Comparison of ENCODE assay signal across 14 cellular contexts in genomic region chr15:64251121-64251520, GRCh38.
A peak's percentile ranks its signal among the peaks of the same experiment; 100 is the strongest.
DNase-seq lines count a peak whose midpoint lies in the region; ATAC-seq and TF ChIP-seq lines count a peak whose summit lies in the region.
"Had no signal": no experiment of that assay in that cellular context is flagged by ENCODE, and none has a peak within 500 bp of the region (broad histone marks: within the 10 kb centered on the region; RNA-seq: fewer than 3 reads in every experiment).

No MANE protein-coding gene starts in this region.

- H3K4me1 ChIP-seq in body of pancreas: peaks cover 47% of the 10 kb centered on the region

- no peaks in the 10 kb centered on the region for H3K36me3 ChIP-seq in body of pancreas (replicated peaks in 1 of 2; ENCODE audit: insufficient read depth in 1 of 2, low read depth in 2 of 2)
- H3K36me3 ChIP-seq: Peyer's patch had no signal

- CTCF ChIA-PET in CD4-positive, alpha-beta T cell (lab: Charles Lee): no interaction called here

- 76 to 92% methylated on average over 2 of the region's 2 CpGs for WGBS in body of pancreas, 2 donors

- peaks cover 31% of the 10 kb centered on the region for H3K4me1 Mint-ChIP-seq in CD4-positive, alpha-beta T cell (ENCODE audit: low read depth)
- peaks cover 41% of the 10 kb centered on the region for H3K4me1 Mint-ChIP-seq in T-helper 2 cell treated with Interferon-gamma antibody and Interleukin-4, amounts not matched to agents 5 μg/mL and 100 μg/mL, for 36 hours (ENCODE audit: low read depth)

- H3K27me3 Mint-ChIP-seq in CD4-positive, alpha-beta T cell: no peaks in the 10 kb centered on the region
- H3K27me3 Mint-ChIP-seq in T-helper 2 cell treated with Interferon-gamma antibody and Interleukin-4, amounts not matched to agents 5 μg/mL and 100 μg/mL, for 36 hours (ENCODE audit: low read depth): no peaks in the 10 kb centered on the region

- H3K4me3 ChIP-seq in body of pancreas: no peak overlapping the region
- H3K4me3 ChIP-seq: Peyer's patch had no signal

- H3K4me3 Mint-ChIP-seq in CD4-positive, alpha-beta T cell: no peak overlapping the region
- no peak overlapping the region for H3K4me3 Mint-ChIP-seq in T-helper 2 cell treated with Interferon-gamma antibody and Interleukin-4, amounts not matched to agents 5 μg/mL and 100 μg/mL, for 36 hours
- H3K4me3 Mint-ChIP-seq: activated T-helper 1 cell treated with anti-CD3 and anti-CD28 coated beads, Interleukin-12 subunit alpha, Interleukin-12 subunit beta, Interleukin-2, Interleukin-4 antibody, amounts not matched to agents 30 ng/mL and 10 ng/mL and 1 ng/mL, durations not matched to agents 14 hours and 24 hours and 36 hours had no signal

- H3K27me3 ChIP-seq in CD4-positive, alpha-beta T cell (ENCODE audit: control insufficient read depth, insufficient read depth, low read length): no peaks in the 10 kb centered on the region
- no peaks in the 10 kb centered on the region for H3K27me3 ChIP-seq in body of pancreas
- H3K27me3 ChIP-seq: Peyer's patch had no signal

- POLR2A ChIA-PET in CD4-positive, alpha-beta T cell (lab: Charles Lee): interaction anchor here (1.3 kb wide), 1 partner anchor 94 kb away, joined by 3 read pairs; no protein-coding TSS in a partner anchor

- peak; percentile 57 for ATAC-seq in CD4-positive, alpha-beta T cell (ENCODE audit: poor library complexity)
- ATAC-seq in GM18873 (IDR thresholded peaks at IDR 0.05; ENCODE audit: low FRiP score, unreplicated experiment) (no peak), body of pancreas (no peak)

- no peak for TF ChIP-seq POLR2A in body of pancreas (IDR thresholded peaks at IDR 0.05)

- no peak overlapping the region for H3K27ac ChIP-seq in CD4-positive, alpha-beta T cell (ENCODE audit: low read depth, low read length)
- H3K27ac ChIP-seq in body of pancreas: no peak overlapping the region
- H3K27ac ChIP-seq: Peyer's patch had no signal

- no peak for DNase-seq in CD4-positive, alpha-beta T cell
- DNase-seq in COLO668 (lab: John Stamatoyannopoulos, UW; ENCODE audit: unreplicated experiment): peak; percentile 40
- peak; percentile 16 for DNase-seq in T-helper 2 cell treated with Interferon-gamma antibody and Interleukin-4, amounts not matched to agents 5 μg/mL and 100 μg/mL, for 36 hours (ENCODE audit: low spot score)
- DNase-seq in iris pigment epithelial cell (ENCODE audit: low read depth): peak; percentile 60
- no peak for DNase-seq in body of pancreas
- no peak for DNase-seq in activated effector memory CD4-positive, alpha-beta T cell treated with anti-CD3 and anti-CD28 coated beads, Interleukin-2, amount 50 U/mL, for 16 hours
- DNase-seq: C1 segment of cervical spinal cord; effector CD4-positive, alpha-beta T cell; NCI-H1694 treated with DMSO at 0.1 percent for 48 hours; NCI-H526 treated with DMSO at 0.1 percent for 48 hours; Peyer's patch; stimulated activated CD4-positive, alpha-beta T cell treated with anti-CD3 and anti-CD28 coated beads, Interleukin-15, amount 100 ng/mL, for 24 hours had no signal

- TF ChIP-seq CTCF in CD4-positive, alpha-beta T cell (IDR thresholded peaks at IDR 0.05): no peak
- no peak for TF ChIP-seq CTCF in body of pancreas (IDR thresholded peaks at IDR 0.05)

- intact Hi-C loops in CD4-positive, alpha-beta T cell (cut with DNase I, micrococcal nuclease): no loop called here
- intact Hi-C loops in body of pancreas (cut with DNase I): no loop called here

- H3K27ac Mint-ChIP-seq in CD4-positive, alpha-beta T cell: peak overlapping the region; percentile 2
- H3K27ac Mint-ChIP-seq in T-helper 2 cell treated with Interferon-gamma antibody and Interleukin-4, amounts not matched to agents 5 μg/mL and 100 μg/mL, for 36 hours: no peak overlapping the region
- H3K27ac Mint-ChIP-seq: activated T-helper 1 cell treated with anti-CD3 and anti-CD28 coated beads, Interleukin-12 subunit alpha, Interleukin-12 subunit beta, Interleukin-2, Interleukin-4 antibody, amounts not matched to agents 30 ng/mL and 10 ng/mL and 1 ng/mL, durations not matched to agents 14 hours and 24 hours and 36 hours had no signal

- H3K36me3 Mint-ChIP-seq in CD4-positive, alpha-beta T cell (ENCODE audit: low read depth): peaks cover 47% of the 10 kb centered on the region
- peaks cover 20% of the 10 kb centered on the region for H3K36me3 Mint-ChIP-seq in T-helper 2 cell treated with Interferon-gamma antibody and Interleukin-4, amounts not matched to agents 5 μg/mL and 100 μg/mL, for 36 hours (ENCODE audit: low read depth)

- no peaks in the 10 kb centered on the region for H3K9me3 ChIP-seq in CD4-positive, alpha-beta T cell (ENCODE audit: control insufficient read depth, low read length)
- no peaks in the 10 kb centered on the region for H3K9me3 ChIP-seq in body of pancreas
- H3K9me3 ChIP-seq: Peyer's patch had no signal

- no peaks in the 10 kb centered on the region for H3K9me3 Mint-ChIP-seq in CD4-positive, alpha-beta T cell
- no peaks in the 10 kb centered on the region for H3K9me3 Mint-ChIP-seq in T-helper 2 cell treated with Interferon-gamma antibody and Interleukin-4, amounts not matched to agents 5 μg/mL and 100 μg/mL, for 36 hours

Comparison
In these comparisons a context has a peak if more than half of its experiments do, and no peak if none do; other contexts are left out.
1. DNase-seq: peak in COLO668 (single experiment), T-helper 2 cell treated with Interferon-gamma antibody and Interleukin-4, amounts not matched to agents 5 μg/mL and 100 μg/mL, for 36 hours (single experiment) and iris pigment epithelial cell (single experiment); none in CD4-positive, alpha-beta T cell (0 of 10), body of pancreas (0 of 4) and activated effector memory CD4-positive, alpha-beta T cell treated with anti-CD3 and anti-CD28 coated beads, Interleukin-2, amount 50 U/mL, for 16 hours (single experiment).